Comparison of ENCODE assay signal across 8 cellular contexts in the genomic region with DNA sequence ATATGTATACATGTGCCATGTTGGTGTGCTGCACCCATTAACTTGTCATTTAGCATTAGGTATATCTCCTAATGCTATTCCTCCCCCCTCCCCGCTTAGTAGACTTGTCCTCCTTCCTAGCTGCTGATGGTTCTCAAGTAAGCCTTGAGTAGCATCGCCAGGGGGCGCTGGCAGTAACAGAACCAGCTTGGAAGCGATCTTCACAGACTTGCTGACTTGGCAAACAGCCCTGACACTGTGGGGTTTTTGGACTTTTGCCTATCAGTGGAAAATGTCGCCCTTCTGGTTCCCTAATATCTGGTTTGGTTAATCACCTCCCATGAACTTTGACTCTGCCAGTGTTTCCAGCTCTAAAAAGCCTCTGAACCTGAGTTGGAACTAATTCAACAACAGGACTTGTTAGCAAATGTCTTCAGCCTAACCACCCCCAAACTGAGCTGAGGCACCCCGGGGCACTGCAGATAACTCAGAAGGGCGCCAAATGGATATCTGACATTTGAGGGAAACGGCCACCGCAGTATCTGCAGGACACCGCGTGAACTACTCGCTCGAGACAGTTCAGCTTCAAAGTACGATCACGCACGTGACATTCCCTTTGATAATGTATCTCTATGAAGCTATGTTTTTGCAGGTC.
DNase-seq lines count a peak whose midpoint lies in the region; ATAC-seq and TF ChIP-seq lines count a peak whose summit lies in the region.

No MANE protein-coding gene starts in this region.

- DNase-seq in AG20443 (ENCODE audit: low spot score) (peak; percentile 84), NCI-H510A treated with DMSO at 0.1 percent for 48 hours (lab: John Stamatoyannopoulos, UW) (peak; percentile 92), cerebellar cortex (ENCODE audit: low spot score) (peak; percentile 98), kidney glomerular epithelial cell (lab: John Stamatoyannopoulos, UW) (peak; percentile 70)
- peak; percentile 86 for DNase-seq in activated CD4-positive, CD25-positive, alpha-beta regulatory T cell treated with anti-CD3 and anti-CD28 coated beads, Interleukin-2, amount 50 U/mL, for 72 hours
- peak; percentile 83 to 88 (median 87) for DNase-seq in stimulated activated CD4-positive, alpha-beta T cell treated with anti-CD3 and anti-CD28 coated beads, Interleukin-1b, Interleukin-23, amount 100 ng/mL, for 24 hours (ENCODE audit: low read depth in 4 of 4, low spot score in 1 of 4)

- peak; percentile 55 for TF ChIP-seq CTCF in HEK293 (tag by site-specific recombination; IDR thresholded peaks at IDR 0.05)

- no peak overlapping the region for H3K27ac ChIP-seq in HEK293 (ENCODE audit: extremely low read depth, low read depth, low read length)

- H3K4me3 ChIP-seq in HEK293 (ENCODE audit: low read depth, low read length): no peak overlapping the region

- ATAC-seq in HG02884 (IDR thresholded peaks at IDR 0.05; ENCODE audit: unreplicated experiment): no peak

- CTCF ChIA-PET in HEK293 (lab: Yijun Ruan, JAX): interaction anchor here (0.5 to 12.0 kb wide), 46 partner anchors 8 to 571 kb away, joined by 3 to 357 read pairs (median 6); partner anchors contain the start of genes ACBD4, FMNL1, HEXIM2 and MAP3K14

- peaks cover 5% of the 10 kb centered on the region for H3K4me1 ChIP-seq in HEK293 (ENCODE audit: control insufficient read depth, insufficient read depth, low read length)

- POLR2A ChIA-PET in HEK293 (lab: Yijun Ruan, JAX): interaction anchor here (0.7 to 2.7 kb wide), 15 partner anchors 9 to 148 kb away, joined by 3 to 17 read pairs (median 4); partner anchors contain the start of genes HEXIM1, HEXIM2 and MAP3K14

- H3K9me3 ChIP-seq in HEK293 (ENCODE audit: control insufficient read depth, insufficient read depth, low read depth, low read length): no peaks in the 10 kb centered on the region

- peaks cover 7 to 24% of the 10 kb centered on the region in 2 experiments; a peak in 2 of 3 replicates for H3K36me3 ChIP-seq in HEK293 (ENCODE audit: control insufficient read depth in 2 of 2, insufficient read depth in 1 of 2, low read length in 2 of 2)

TF ChIP-seq in HEK293, 187 proteins besides CTCF, POLR2A, EP300 and RAD21 (continues in another document):
- TF ChIP-seq ZNF639 (tag by site-specific recombination; IDR thresholded peaks at IDR 0.05): no peak
- TF ChIP-seq, protein P1, sequence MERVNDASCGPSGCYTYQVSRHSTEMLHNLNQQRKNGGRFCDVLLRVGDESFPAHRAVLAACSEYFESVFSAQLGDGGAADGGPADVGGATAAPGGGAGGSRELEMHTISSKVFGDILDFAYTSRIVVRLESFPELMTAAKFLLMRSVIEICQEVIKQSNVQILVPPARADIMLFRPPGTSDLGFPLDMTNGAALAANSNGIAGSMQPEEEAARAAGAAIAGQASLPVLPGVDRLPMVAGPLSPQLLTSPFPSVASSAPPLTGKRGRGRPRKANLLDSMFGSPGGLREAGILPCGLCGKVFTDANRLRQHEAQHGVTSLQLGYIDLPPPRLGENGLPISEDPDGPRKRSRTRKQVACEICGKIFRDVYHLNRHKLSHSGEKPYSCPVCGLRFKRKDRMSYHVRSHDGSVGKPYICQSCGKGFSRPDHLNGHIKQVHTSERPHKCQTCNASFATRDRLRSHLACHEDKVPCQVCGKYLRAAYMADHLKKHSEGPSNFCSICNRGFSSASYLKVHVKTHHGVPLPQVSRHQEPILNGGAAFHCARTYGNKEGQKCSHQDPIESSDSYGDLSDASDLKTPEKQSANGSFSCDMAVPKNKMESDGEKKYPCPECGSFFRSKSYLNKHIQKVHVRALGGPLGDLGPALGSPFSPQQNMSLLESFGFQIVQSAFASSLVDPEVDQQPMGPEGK (tag by site-specific recombination; IDR thresholded peaks at IDR 0.05): 0 out of 2 replicates have a peak, but pooled peaks have one; percentile 45
- peak; percentile 9; the same call in 1 of the 2 replicates for TF ChIP-seq ZNF600 (tag by site-specific recombination; IDR thresholded peaks at IDR 0.05)
- TF ChIP-seq, protein P2, sequence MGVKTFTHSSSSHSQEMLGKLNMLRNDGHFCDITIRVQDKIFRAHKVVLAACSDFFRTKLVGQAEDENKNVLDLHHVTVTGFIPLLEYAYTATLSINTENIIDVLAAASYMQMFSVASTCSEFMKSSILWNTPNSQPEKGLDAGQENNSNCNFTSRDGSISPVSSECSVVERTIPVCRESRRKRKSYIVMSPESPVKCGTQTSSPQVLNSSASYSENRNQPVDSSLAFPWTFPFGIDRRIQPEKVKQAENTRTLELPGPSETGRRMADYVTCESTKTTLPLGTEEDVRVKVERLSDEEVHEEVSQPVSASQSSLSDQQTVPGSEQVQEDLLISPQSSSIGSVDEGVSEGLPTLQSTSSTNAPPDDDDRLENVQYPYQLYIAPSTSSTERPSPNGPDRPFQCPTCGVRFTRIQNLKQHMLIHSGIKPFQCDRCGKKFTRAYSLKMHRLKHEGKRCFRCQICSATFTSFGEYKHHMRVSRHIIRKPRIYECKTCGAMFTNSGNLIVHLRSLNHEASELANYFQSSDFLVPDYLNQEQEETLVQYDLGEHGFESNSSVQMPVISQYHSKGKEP (tag by site-specific recombination; IDR thresholded peaks at IDR 0.05): 0 out of 2 replicates have a peak, but pooled peaks have one; percentile 45
- TF ChIP-seq ZNF629 (tag by site-specific recombination; IDR thresholded peaks at IDR 0.05): peak; percentile 59; the same call in 1 of the 2 replicates
- TF ChIP-seq ZBTB17 (tag by site-specific recombination; IDR thresholded peaks at IDR 0.05): peak; percentile 75; the same call in 1 of the 2 replicates
- peak; percentile 56 for TF ChIP-seq GLIS1 (tag by site-specific recombination; IDR thresholded peaks at IDR 0.05)
- TF ChIP-seq SP7 (tag by site-specific recombination; IDR thresholded peaks at IDR 0.05): peak; percentile 54; the same call in 1 of the 2 replicates
- no peak for TF ChIP-seq ZNF423 (tag by site-specific recombination; IDR thresholded peaks at IDR 0.05)
- TF ChIP-seq ZIC2 (tag by site-specific recombination; IDR thresholded peaks at IDR 0.05): peak; percentile 47; the same call in 1 of the 2 replicates
- TF ChIP-seq ZNF394 (tag by site-specific recombination; IDR thresholded peaks at IDR 0.05; ENCODE audit: borderline replicate concordance): no peak
- no peak for TF ChIP-seq KLF16 (tag by site-specific recombination; IDR thresholded peaks at IDR 0.05)
- TF ChIP-seq ZNF529 (tag by site-specific recombination; IDR thresholded peaks at IDR 0.05; ENCODE audit: insufficient replicate concordance): no peak
- no peak for TF ChIP-seq ZNF404 (tag by site-specific recombination; IDR thresholded peaks at IDR 0.05)
- TF ChIP-seq HOXC10 (CRISPR knock-in tag; IDR thresholded peaks at IDR 0.05): no peak
- no peak for TF ChIP-seq GLI2 (tag by site-specific recombination; IDR thresholded peaks at IDR 0.05; ENCODE audit: borderline replicate concordance, low read depth)
- TF ChIP-seq, protein P3, sequence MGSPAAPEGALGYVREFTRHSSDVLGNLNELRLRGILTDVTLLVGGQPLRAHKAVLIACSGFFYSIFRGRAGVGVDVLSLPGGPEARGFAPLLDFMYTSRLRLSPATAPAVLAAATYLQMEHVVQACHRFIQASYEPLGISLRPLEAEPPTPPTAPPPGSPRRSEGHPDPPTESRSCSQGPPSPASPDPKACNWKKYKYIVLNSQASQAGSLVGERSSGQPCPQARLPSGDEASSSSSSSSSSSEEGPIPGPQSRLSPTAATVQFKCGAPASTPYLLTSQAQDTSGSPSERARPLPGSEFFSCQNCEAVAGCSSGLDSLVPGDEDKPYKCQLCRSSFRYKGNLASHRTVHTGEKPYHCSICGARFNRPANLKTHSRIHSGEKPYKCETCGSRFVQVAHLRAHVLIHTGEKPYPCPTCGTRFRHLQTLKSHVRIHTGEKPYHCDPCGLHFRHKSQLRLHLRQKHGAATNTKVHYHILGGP (tag by site-specific recombination; IDR thresholded peaks at IDR 0.05): no peak
- TF ChIP-seq ZNF692 (tag by site-specific recombination; IDR thresholded peaks at IDR 0.05): 0 out of 2 replicates have a peak, but pooled peaks have one; percentile 21
- TF ChIP-seq ZNF596 (tag by site-specific recombination; IDR thresholded peaks at IDR 0.05): no peak
